ENCODE assay signal across 8 cellular contexts in genomic region chrX:50204364-50204899, GRCh38. TPM values are rescaled to one million over a fixed set of nuclear protein-coding genes. Genes with fewer than 3 reads are reported as not detected.
A peak's percentile ranks its signal among the peaks of the same experiment; 100 is the strongest.
DNase-seq lines count a peak whose midpoint lies in the region; ATAC-seq lines count a peak whose summit lies in the region.

CCNB3 (plus strand) TSS chrX:50204765; CDS start chrX:50285164, 80,399 bp downstream.

- no peaks in the 10 kb centered on the region for H4K20me1 ChIP-seq in BLaER1 treated with 17β-estradiol and CSF1 and Interleukin-3, amounts not matched to agents 10 nM and 100 nM

- intact Hi-C loops in dendritic cell treated with granulocyte-macrophage colony-stimulating factor and Interleukin-4, amounts not matched to agents 40 ng/mL and 50 ng/mL, for 4 days (cut with micrococcal nuclease), result loop anchor here (5.0 kb wide), 1 partner anchor 287 kb away; no protein-coding TSS in a partner anchor

- CTCF ChIA-PET in activated CD4-positive, alpha-beta T cell treated with anti-CD3 and anti-CD28 coated beads, Interleukin-2, amount 10 ng/mL, durations not matched to agents 7 days and 5 days (lab: Charles Lee), result interaction anchor here (0.8 to 1.0 kb wide), 2 partner anchors 107 to 285 kb away, joined by 3 to 5 read pairs; no protein-coding TSS in a partner anchor

- H3K4me3 Mint-ChIP-seq in activated CD4-positive, alpha-beta T cell treated with anti-CD3 and anti-CD28 coated beads, Interleukin-2, amount 10 ng/mL, durations not matched to agents 7 days and 5 days, result peak within 1 kb of the TSS; percentile 72
- peak within 1 kb of the TSS; percentile 76 for H3K4me3 Mint-ChIP-seq in dendritic cell treated with granulocyte-macrophage colony-stimulating factor and Interleukin-4, amounts not matched to agents 40 ng/mL and 50 ng/mL, for 4 days

- peak within 1 kb of the TSS; percentile 90 for H3K27ac Mint-ChIP-seq in activated CD4-positive, alpha-beta T cell treated with anti-CD3 and anti-CD28 coated beads, Interleukin-2, amount 10 ng/mL, durations not matched to agents 7 days and 5 days
- H3K27ac Mint-ChIP-seq in dendritic cell treated with granulocyte-macrophage colony-stimulating factor and Interleukin-4, amounts not matched to agents 40 ng/mL and 50 ng/mL, for 4 days, result peak within 1 kb of the TSS; percentile 91

- peak within 1 kb of the TSS in 10 of 11 experiments; percentile 15 to 65 (median 57); a peak in 15 of 22 replicates for H3K27ac ChIP-seq in BLaER1 treated with 17β-estradiol and CSF1 and Interleukin-3, amounts not matched to agents 10 nM and 100 nM

- peaks cover 12% of the 10 kb centered on the region for H3K4me1 Mint-ChIP-seq in activated CD4-positive, alpha-beta T cell treated with anti-CD3 and anti-CD28 coated beads, Interleukin-2, amount 10 ng/mL, durations not matched to agents 7 days and 5 days
- no peaks in the 10 kb centered on the region for H3K4me1 Mint-ChIP-seq in dendritic cell treated with granulocyte-macrophage colony-stimulating factor and Interleukin-4, amounts not matched to agents 40 ng/mL and 50 ng/mL, for 4 days (ENCODE audit: low read depth)

- H3K36me3 Mint-ChIP-seq in activated CD4-positive, alpha-beta T cell treated with anti-CD3 and anti-CD28 coated beads, Interleukin-2, amount 10 ng/mL, durations not matched to agents 7 days and 5 days (ENCODE audit: low read depth), result no peaks in the 10 kb centered on the region
- no peaks in the 10 kb centered on the region for H3K36me3 Mint-ChIP-seq in dendritic cell treated with granulocyte-macrophage colony-stimulating factor and Interleukin-4, amounts not matched to agents 40 ng/mL and 50 ng/mL, for 4 days (ENCODE audit: low read depth)

- peak within 1 kb of the TSS; percentile 20 to 67 (median 41); a peak in 20 of 22 replicates for H3K4me2 ChIP-seq in BLaER1 treated with 17β-estradiol and CSF1 and Interleukin-3, amounts not matched to agents 10 nM and 100 nM

- H3K4me1 ChIP-seq in BLaER1 treated with 17β-estradiol and CSF1 and Interleukin-3, amounts not matched to agents 10 nM and 100 nM, result peaks cover 5 to 13% (median 7%) of the 10 kb centered on the region in 10 experiments; a peak in 16 of 20 replicates

- no peaks in the 10 kb centered on the region for H3K27me3 Mint-ChIP-seq in activated CD4-positive, alpha-beta T cell treated with anti-CD3 and anti-CD28 coated beads, Interleukin-2, amount 10 ng/mL, durations not matched to agents 7 days and 5 days
- no peaks in the 10 kb centered on the region for H3K27me3 Mint-ChIP-seq in dendritic cell treated with granulocyte-macrophage colony-stimulating factor and Interleukin-4, amounts not matched to agents 40 ng/mL and 50 ng/mL, for 4 days

- peak within 1 kb of the TSS in 9 of 11 experiments; percentile 20 to 76 (median 59); a peak in 13 of 22 replicates for H3K9ac ChIP-seq in BLaER1 treated with 17β-estradiol and CSF1 and Interleukin-3, amounts not matched to agents 10 nM and 100 nM

- H3K36me3 ChIP-seq in BLaER1 treated with 17β-estradiol and CSF1 and Interleukin-3, amounts not matched to agents 10 nM and 100 nM, result no peaks in the 10 kb centered on the region

- H3K9me3 ChIP-seq in BLaER1 treated with 17β-estradiol and CSF1 and Interleukin-3, amounts not matched to agents 10 nM and 100 nM (replicated peaks in 1 of 11), result peaks cover 0 to 5% (median 0%) of the 10 kb centered on the region in 11 experiments; a peak in 2 of 22 replicates

- DNase-seq in GM19238 (ENCODE audit: insufficient read length, low spot score) (peak; percentile 44), NCI-H460 (ENCODE audit: extremely low read depth, low read depth) (peak; percentile 61), lung microvascular endothelial cell (ENCODE audit: low read depth in 2 of 2) (peak; percentile 68 to 72)
- peak; percentile 73 for DNase-seq in activated CD4-positive, alpha-beta T cell treated with anti-CD3 and anti-CD28 coated beads, Interleukin-2, amount 10 ng/mL, durations not matched to agents 7 days and 5 days
- DNase-seq in stimulated activated CD4-positive, alpha-beta T cell treated with anti-CD3 and anti-CD28 coated beads, TNF-alpha, amount 100 ng/mL, for 48 hours (ENCODE audit: low read depth in 3 of 3), result peak; percentile 32 to 51 (median 48)

- H3K4me3 ChIP-seq in BLaER1 treated with 17β-estradiol and CSF1 and Interleukin-3, amounts not matched to agents 10 nM and 100 nM, result peak within 1 kb of the TSS in 7 of 10 experiments; percentile 11 to 45 (median 23); a peak in 8 of 20 replicates

- POLR2A ChIA-PET in activated CD4-positive, alpha-beta T cell treated with anti-CD3 and anti-CD28 coated beads, Interleukin-2, amount 10 ng/mL, durations not matched to agents 7 days and 5 days (lab: Charles Lee), result no interaction called here

- H3K9me3 Mint-ChIP-seq in activated CD4-positive, alpha-beta T cell treated with anti-CD3 and anti-CD28 coated beads, Interleukin-2, amount 10 ng/mL, durations not matched to agents 7 days and 5 days, result no peaks in the 10 kb centered on the region
- H3K9me3 Mint-ChIP-seq in dendritic cell treated with granulocyte-macrophage colony-stimulating factor and Interleukin-4, amounts not matched to agents 40 ng/mL and 50 ng/mL, for 4 days, result no peaks in the 10 kb centered on the region

- H3K27me3 ChIP-seq in BLaER1 treated with 17β-estradiol and CSF1 and Interleukin-3, amounts not matched to agents 10 nM and 100 nM, result peaks cover 51 to 86% (median 78%) of the 10 kb centered on the region in 11 experiments

- peak; percentile 95 for ATAC-seq in HG03378 (IDR thresholded peaks at IDR 0.05; ENCODE audit: unreplicated experiment)

RNA-seq across cellular contexts. Expression of gene CCNB3, which starts in this region (rescaled TPM):
- total RNA-seq in NCI-H460 (2014; rRNA removed; shearing (Covaris generic)), result 0.54 and 0.63 TPM in 2 replicates
- 0.13 and 0.69 TPM in 2 replicates for polyA plus RNA-seq in NCI-H460 (2014; cell fraction: nucleus; rRNA removed)
- total RNA-seq in activated CD4-positive, alpha-beta T cell treated with anti-CD3 and anti-CD28 coated beads, Interleukin-2, amount 10 ng/mL, durations not matched to agents 7 days and 5 days, result under 1 TPM; 0.73 to 0.82 TPM
- total RNA-seq in lung microvascular endothelial cell, result 0.22 and 0.40 TPM in 2 replicates

Comparison
In these comparisons a context has a peak if more than half of its experiments do, and no peak if none do; other contexts are left out.
1. Peak in every context shown above with its lines: DNase-seq, ATAC-seq, H3K4me3 ChIP-seq and H3K27ac ChIP-seq.
2. Peak in DNase-seq in NCI-H460; RNA of the gene not detected or under 1 TPM.
3. Peak in DNase-seq in activated CD4-positive, alpha-beta T cell treated with anti-CD3 and anti-CD28 coated beads, Interleukin-2, amount 10 ng/mL, durations not matched to agents 7 days and 5 days; RNA of the gene not detected or under 1 TPM.
4. Peak in DNase-seq in lung microvascular endothelial cell; RNA of the gene not detected or under 1 TPM.